8 cellular contexts compared by ENCODE assay signal in genomic region chr1:235783148-235783776, GRCh38.
DNase-seq lines count a peak whose midpoint lies in the region; ATAC-seq and TF ChIP-seq lines count a peak whose summit lies in the region.

No MANE protein-coding gene starts in this region.

- no peak overlapping the region for H3K4me3 Mint-ChIP-seq in brain

- no peak overlapping the region for H3K27ac Mint-ChIP-seq in brain

- no peaks in the 10 kb centered on the region for H3K4me1 Mint-ChIP-seq in brain

- DNase-seq in NCI-H1436 (lab: John Stamatoyannopoulos, UW) (peak; percentile 48), NCI-H1436 treated with DMSO at 0.1 percent for 48 hours (lab: John Stamatoyannopoulos, UW) (no peak), NCI-H2196 treated with DMSO at 0.1 percent for 48 hours (lab: John Stamatoyannopoulos, UW; ENCODE audit: unreplicated experiment) (peak; percentile 15), myocyte (ENCODE audit: low read depth) (peak; percentile 29)

- H3K36me3 Mint-ChIP-seq in brain: peaks cover 21% of the 10 kb centered on the region

- no peaks in the 10 kb centered on the region for H3K27me3 Mint-ChIP-seq in brain

- peak; percentile 69 to 80 for TF ChIP-seq CTCF in brain (conservative IDR thresholded peaks at IDR 0.05)

- ATAC-seq in HG02885 (IDR thresholded peaks at IDR 0.05; ENCODE audit: poor library complexity, unreplicated experiment) (no peak), HG02678 (IDR thresholded peaks at IDR 0.05; ENCODE audit: unreplicated experiment) (no peak), HG02970 (IDR thresholded peaks at IDR 0.05; ENCODE audit: low FRiP score, unreplicated experiment) (no peak)

- no peaks in the 10 kb centered on the region for H3K9me3 Mint-ChIP-seq in brain
